Comparison of ENCODE assay signal across 8 cellular contexts in genomic region chr20:31517373-31517772, GRCh38.
DNase-seq lines count a peak whose midpoint lies in the region; ATAC-seq and TF ChIP-seq lines count a peak whose summit lies in the region.

No MANE protein-coding gene starts in this region.

- no peak for ATAC-seq in GM18873 (IDR thresholded peaks at IDR 0.05; ENCODE audit: low FRiP score, unreplicated experiment)

- peak; percentile 30 for TF ChIP-seq CTCF in astrocyte of the spinal cord (IDR thresholded peaks at IDR 0.05; ENCODE audit: low read depth, low read length)

- peak; percentile 17 for DNase-seq in DMS 273 treated with DMSO at 0.1 percent for 48 hours (lab: John Stamatoyannopoulos, UW)
- peak; percentile 83 to 87 for DNase-seq in Kasumi-1 (lab: John Stamatoyannopoulos, UW)
- DNase-seq in astrocyte of the spinal cord (ENCODE audit: low read depth, low spot score) = peak; percentile 47
- DNase-seq in medulla oblongata (ENCODE audit: extremely low spot score) = peak; percentile 47
- no peak for DNase-seq in anterior cingulate cortex (lab: John Stamatoyannopoulos, UW)
- no peak for DNase-seq in activated naive CD4-positive, alpha-beta T cell (lab: John Stamatoyannopoulos, UW)
- DNase-seq in activated CD8-positive, alpha-beta memory T cell treated with anti-CD3 and anti-CD28 coated beads, Interleukin-2, amount 50 U/mL, for 4 hours = no peak

- no peak overlapping the region for H3K4me3 ChIP-seq in astrocyte of the spinal cord (ENCODE audit: low read depth, low read length)

- in situ Hi-C loops in astrocyte of the spinal cord (cut with HindIII; ENCODE audit: low sequenced_read_pairs) = no loop called here

Comparison
In these comparisons a context has a peak if more than half of its experiments do, and no peak if none do; other contexts are left out.
1. DNase-seq: peak in DMS 273 treated with DMSO at 0.1 percent for 48 hours (single experiment), Kasumi-1 (2 of 2), astrocyte of the spinal cord (single experiment) and medulla oblongata (single experiment); none in anterior cingulate cortex (0 of 58), activated naive CD4-positive, alpha-beta T cell (0 of 4) and activated CD8-positive, alpha-beta memory T cell treated with anti-CD3 and anti-CD28 coated beads, Interleukin-2, amount 50 U/mL, for 4 hours (single experiment).